22 cellular contexts compared by ENCODE assay signal in genomic region chr20:41165001-41165882, GRCh38. TPM values are rescaled to one million over a fixed set of nuclear protein-coding genes. Genes with fewer than 3 reads are reported as not detected.
A peak's percentile ranks its signal among the peaks of the same experiment; 100 is the strongest.
DNase-seq lines count a peak whose midpoint lies in the region; ATAC-seq, FAIRE-seq and TF ChIP-seq lines count a peak whose summit lies in the region.
"Had no signal": no experiment of that assay in that cellular context is flagged by ENCODE, and none has a peak within 500 bp of the region (broad histone marks: within the 10 kb centered on the region; RNA-seq: fewer than 3 reads in every experiment).

No MANE protein-coding gene starts in this region.

- H3K4me3 Mint-ChIP-seq in activated T-cell treated with anti-CD3 and anti-CD28 coated beads, Interleukin-2, amount 50 U/mL, for 24 hours: no peak overlapping the region
- no peak overlapping the region for H3K4me3 Mint-ChIP-seq in activated CD8-positive, alpha-beta T cell treated with anti-CD3 and anti-CD28 coated beads, Interleukin-2, amount 10 ng/mL, durations not matched to agents 7 days and 5 days
- H3K4me3 Mint-ChIP-seq: activated B cell treated with CpG ODN at 0.5 μM for 24 hours; B cell; neural progenitor cell; T-helper 2 cell treated with Interferon-gamma antibody and Interleukin-4, amounts not matched to agents 5 μg/mL and 100 μg/mL, for 36 hours had no signal

- ATAC-seq in activated CD8-positive, alpha-beta T cell treated with anti-CD3 and anti-CD28 coated beads, Interleukin-2, amount 10 ng/mL, durations not matched to agents 7 days and 5 days: no peak
- ATAC-seq: left colon had no signal

- CTCF ChIA-PET in activated CD8-positive, alpha-beta T cell treated with anti-CD3 and anti-CD28 coated beads, Interleukin-2, amount 10 ng/mL, durations not matched to agents 7 days and 5 days (lab: Charles Lee): interaction anchor here (1.0 to 3.2 kb wide), 3 partner anchors 8 to 30 kb away, joined by 3 to 19 read pairs (median 17); no protein-coding TSS in a partner anchor

- peaks cover 98% of the 10 kb centered on the region for H3K36me3 Mint-ChIP-seq in activated T-cell treated with anti-CD3 and anti-CD28 coated beads, Interleukin-2, amount 50 U/mL, for 24 hours (ENCODE audit: low read depth)
- H3K36me3 Mint-ChIP-seq in activated CD8-positive, alpha-beta T cell treated with anti-CD3 and anti-CD28 coated beads, Interleukin-2, amount 10 ng/mL, durations not matched to agents 7 days and 5 days (ENCODE audit: low read depth): peaks cover 92% of the 10 kb centered on the region

- H3K27me3 ChIP-seq in dorsolateral prefrontal cortex (no peaks in the 10 kb centered on the region), sigmoid colon (no peaks in the 10 kb centered on the region)
- H3K27me3 ChIP-seq: neural progenitor cell, Peyer's patch had no signal

- TF ChIP-seq POLR2A in sigmoid colon (IDR thresholded peaks at IDR 0.05): no peak
- TF ChIP-seq POLR2A in GM12891 (IDR thresholded peaks at IDR 0.05; ENCODE audit: low read depth, low read length): no peak

- no peaks in the 10 kb centered on the region for H3K9me3 Mint-ChIP-seq in activated T-cell treated with anti-CD3 and anti-CD28 coated beads, Interleukin-2, amount 50 U/mL, for 24 hours
- no peaks in the 10 kb centered on the region for H3K9me3 Mint-ChIP-seq in activated CD8-positive, alpha-beta T cell treated with anti-CD3 and anti-CD28 coated beads, Interleukin-2, amount 10 ng/mL, durations not matched to agents 7 days and 5 days (ENCODE audit: insufficient read depth)
- H3K9me3 Mint-ChIP-seq: activated B cell treated with CpG ODN at 0.5 μM for 24 hours; neural progenitor cell; T-helper 2 cell treated with Interferon-gamma antibody and Interleukin-4, amounts not matched to agents 5 μg/mL and 100 μg/mL, for 36 hours had no signal

- no peak for FAIRE-seq in GM12891 (lab: Jason Lieb, UNC)
- FAIRE-seq: A204.1 had no signal

- H3K4me1 ChIP-seq in sigmoid colon: no peaks in the 10 kb centered on the region
- H3K4me1 ChIP-seq: neural progenitor cell had no signal

- 90 to 94% methylated on average over 24 of the region's 24 CpGs for WGBS in sigmoid colon, 2 donors

- POLR2A ChIA-PET in activated CD8-positive, alpha-beta T cell treated with anti-CD3 and anti-CD28 coated beads, Interleukin-2, amount 10 ng/mL, durations not matched to agents 7 days and 5 days (lab: Charles Lee): no interaction called here

- no peak for DNase-seq in activated T-cell treated with anti-CD3 and anti-CD28 coated beads, Interleukin-2, amount 50 U/mL, for 24 hours
- no peak for DNase-seq in activated T-cell treated with anti-CD3 and anti-CD28 coated beads, Interleukin-2, amount 50 U/mL, for 48 hours
- DNase-seq in activated CD8-positive, alpha-beta T cell treated with anti-CD3 and anti-CD28 coated beads, Interleukin-2, amount 10 ng/mL, durations not matched to agents 7 days and 5 days: no peak
- DNase-seq in dorsolateral prefrontal cortex: peak in 1 of 10 donors; percentile 67
- peak; percentile 39 for DNase-seq in sigmoid colon
- DNase-seq in activated effector memory CD4-positive, alpha-beta T cell treated with Interleukin-2 at 50 U/mL for 16 hours: no peak
- DNase-seq in NCI-H748 treated with DMSO at 0.1 percent for 48 hours (lab: John Stamatoyannopoulos, UW): no peak
- no peak for DNase-seq in GM12891 (ENCODE audit: insufficient read length, low spot score)
- DNase-seq: activated B cell treated with CpG ODN at 0.5 μM for 24 hours; Calu3; HCEC 1CT; Karpas-422; NCI-H1092 treated with DMSO at 0.1 percent for 48 hours; NCI-H2029 treated with DMSO at 0.1 percent for 48 hours; NCI-H446 treated with DMSO at 0.1 percent for 48 hours; stimulated activated CD4-positive, alpha-beta T cell treated with anti-CD3 and anti-CD28 coated beads, Interleukin-4, amount 100 ng/mL, for 4 hours had no signal

- H3K4me3 ChIP-seq in dorsolateral prefrontal cortex: no peak overlapping the region
- H3K4me3 ChIP-seq in sigmoid colon: no peak overlapping the region
- H3K4me3 ChIP-seq: neural progenitor cell, Peyer's patch had no signal

- H3K27ac ChIP-seq in dorsolateral prefrontal cortex (peak overlapping the region in 49 of 59 donors; percentile 1 to 96 (median 58)), sigmoid colon (no peak overlapping the region)
- H3K27ac ChIP-seq: neural progenitor cell, Peyer's patch had no signal

- H3K36me3 ChIP-seq in sigmoid colon: peaks cover 52 to 83% (median 70%) of the 10 kb centered on the region in 4 donors
- H3K36me3 ChIP-seq: neural progenitor cell had no signal

- H3K27ac Mint-ChIP-seq in activated T-cell treated with anti-CD3 and anti-CD28 coated beads, Interleukin-2, amount 50 U/mL, for 24 hours: peak overlapping the region; percentile 65
- peak overlapping the region; percentile 47 for H3K27ac Mint-ChIP-seq in activated CD8-positive, alpha-beta T cell treated with anti-CD3 and anti-CD28 coated beads, Interleukin-2, amount 10 ng/mL, durations not matched to agents 7 days and 5 days
- H3K27ac Mint-ChIP-seq: activated B cell treated with CpG ODN at 0.5 μM for 24 hours, B cell, neural progenitor cell had no signal

- intact Hi-C loops in dorsolateral prefrontal cortex (cut with DNase I) (loop anchor here in 1 of 2 donors (10.0 kb wide), 1 partner anchor 250 kb away; no protein-coding TSS in a partner anchor), sigmoid colon (cut with DNase I) (no loop called here)

- TF ChIP-seq EP300 in sigmoid colon (IDR thresholded peaks at IDR 0.05): no peak

- H3K4me1 Mint-ChIP-seq in activated T-cell treated with anti-CD3 and anti-CD28 coated beads, Interleukin-2, amount 50 U/mL, for 24 hours (ENCODE audit: low read depth): peaks cover 52% of the 10 kb centered on the region
- peaks cover 76% of the 10 kb centered on the region for H3K4me1 Mint-ChIP-seq in activated CD8-positive, alpha-beta T cell treated with anti-CD3 and anti-CD28 coated beads, Interleukin-2, amount 10 ng/mL, durations not matched to agents 7 days and 5 days (ENCODE audit: low read depth)

- no peak for TF ChIP-seq CTCF in dorsolateral prefrontal cortex (IDR thresholded peaks at IDR 0.05 in 54 of 56, conservative IDR thresholded peaks at IDR 0.05 in 2 of 56; ENCODE audit: low read depth in 1 of 56, partially characterized antibody in 56 of 56)
- no peak for TF ChIP-seq CTCF in sigmoid colon (IDR thresholded peaks at IDR 0.05)

- H3K27me3 Mint-ChIP-seq in activated T-cell treated with anti-CD3 and anti-CD28 coated beads, Interleukin-2, amount 50 U/mL, for 24 hours: no peaks in the 10 kb centered on the region
- H3K27me3 Mint-ChIP-seq in activated CD8-positive, alpha-beta T cell treated with anti-CD3 and anti-CD28 coated beads, Interleukin-2, amount 10 ng/mL, durations not matched to agents 7 days and 5 days (ENCODE audit: low read depth): no peaks in the 10 kb centered on the region
- H3K27me3 Mint-ChIP-seq: activated B cell treated with CpG ODN at 0.5 μM for 24 hours, B cell had no signal

- no peaks in the 10 kb centered on the region for H3K9me3 ChIP-seq in sigmoid colon
- H3K9me3 ChIP-seq: Peyer's patch had no signal

TF ChIP-seq in GM12891, 5 proteins besides CTCF, POLR2A, EP300 and RAD21:
- TF ChIP-seq POU2F2 (IDR thresholded peaks at IDR 0.05; ENCODE audit: low read depth, low read length) (no peak), TAF1 (IDR thresholded peaks at IDR 0.05; ENCODE audit: low read depth, low read length) (no peak), PAX5 (IDR thresholded peaks at IDR 0.05; ENCODE audit: insufficient read depth, low read length, severe bottlenecking) (no peak), SPI1 (IDR thresholded peaks at IDR 0.05; ENCODE audit: low read depth, low read length) (no peak), POLR2AphosphoS5 (IDR thresholded peaks at IDR 0.05; ENCODE audit: low read depth, low read length) (no peak)

RNA-seq across cellular contexts. Expression of gene PLCG1, which starts 27.9 kb away (rescaled TPM):
- total RNA-seq in activated CD8-positive, alpha-beta T cell treated with anti-CD3 and anti-CD28 coated beads, Interleukin-2, amount 10 ng/mL, durations not matched to agents 7 days and 5 days: 100 to 1,000 TPM; 395 to 406 TPM
- total RNA-seq in dorsolateral prefrontal cortex: 100 to 1,000 TPM; 110 to 346 (median 179) TPM
- total RNA-seq in sigmoid colon: 100 to 1,000 TPM in 1 of 4 donors, 10 to 100 TPM in 3; 48.5 to 152 (median 67.0) TPM
- polyA plus RNA-seq in sigmoid colon: 10 to 100 TPM in 2 of 3 donors, 1 to 10 TPM in 1; 9.9 to 57.6 (median 19.8) TPM
- 70.7 TPM for polyA plus RNA-seq in GM12891 (2012; ENCODE audit: low read depth, missing spikeins)

Comparison
In these comparisons a context has a peak if more than half of its experiments do, and no peak if none do; other contexts are left out.
1. H3K27ac ChIP-seq: peak in dorsolateral prefrontal cortex (49 of 59); none in sigmoid colon (0 of 4).